In genomic region chr1:20009212-20009611, GRCh38 we compare ENCODE assay signal across 28 cellular contexts. TPM values are rescaled to one million over a fixed set of nuclear protein-coding genes. Genes with fewer than 3 reads are reported as not detected.
"Had no signal": no experiment of that assay in that cellular context is flagged by ENCODE, and none has a peak within 500 bp of the region (broad histone marks: within the 10 kb centered on the region; RNA-seq: fewer than 3 reads in every experiment).

No MANE protein-coding gene starts in this region.

- H3K4me3 ChIP-seq: colonic mucosa, esophagus muscularis mucosa, left lung, lower lobe of right lung, mucosa of descending colon, sigmoid colon, thoracic aorta, tibial nerve, upper lobe of left lung had no signal

- H3K9me3 ChIP-seq: colonic mucosa, left lung, lower lobe of right lung, neutrophil, sigmoid colon, thoracic aorta had no signal

- ATAC-seq: natural killer cell treated with Interleukin-12 subunit alpha and Interleukin-12 subunit beta and Interleukin-15 and Interleukin-18, amount 100 ng/mL, for 72 hours; stimulated activated effector memory CD8-positive, alpha-beta T cell treated with anti-CD3 and anti-CD28 coated beads, Interleukin-12 subunit alpha, Interleukin-12 subunit beta, amount 100 ng/mL, for 72 hours; stimulated activated naive CD8-positive, alpha-beta T cell treated with anti-CD3 and anti-CD28 coated beads, Interleukin-15, Interleukin-2, amounts not matched to agents 100 U/mL and 50 U/mL, for 24 hours had no signal

- H2AFZ ChIP-seq: parathyroid adenoma had no signal

- H3K27me3 ChIP-seq: colonic mucosa, esophagus muscularis mucosa, left lung, sigmoid colon, tibial nerve, upper lobe of left lung had no signal

- H3K9ac ChIP-seq: parathyroid adenoma had no signal

- H3K4me1 ChIP-seq: colonic mucosa, esophagus muscularis mucosa, left lung, lower lobe of right lung, parathyroid adenoma, sigmoid colon, tibial nerve, upper lobe of left lung had no signal

- FAIRE-seq: keratinocyte, urothelium cell line had no signal

- H3K27ac ChIP-seq: colonic mucosa, epithelial cell of prostate, esophagus muscularis mucosa, left lung, lower lobe of right lung, neutrophil, parathyroid adenoma, sigmoid colon, thoracic aorta, tibial nerve, upper lobe of left lung had no signal

- DNase-seq: colonic mucosa; effector CD8-positive, alpha-beta T cell; endodermal cell; foreskin melanocyte; glutamatergic neuron; left lung; lower lobe of right lung; mucosa of descending colon; naive B cell; sigmoid colon; stimulated activated CD4-positive, alpha-beta T cell treated with anti-CD3 and anti-CD28 coated beads, Interleukin-2, amount 100 ng/mL, for 24 hours; stimulated activated CD4-positive, alpha-beta T cell treated with anti-CD3 and anti-CD28 coated beads, Interleukin-4, amount 100 ng/mL, for 24 hours; stimulated activated naive CD8-positive, alpha-beta T cell treated with anti-CD3 and anti-CD28 coated beads, Interleukin-15, Interleukin-2, amounts not matched to agents 100 U/mL and 50 U/mL, for 24 hours; upper lobe of left lung had no signal

- H3K36me3 ChIP-seq: colonic mucosa, esophagus muscularis mucosa, left lung, lower lobe of right lung, neutrophil, sigmoid colon, thoracic aorta, tibial nerve, upper lobe of left lung had no signal

RNA-seq across cellular contexts. Expression of gene PLA2G2A, which starts 29.8 kb away (rescaled TPM):
- total RNA-seq: chondrocyte; fibroblast of lung; natural killer cell treated with Interleukin-12 subunit alpha and Interleukin-12 subunit beta and Interleukin-15 and Interleukin-18, amount 100 ng/mL, for 72 hours; neural crest cell; skeletal muscle tissue had no signal
- polyA plus RNA-seq: fibroblast of lung had no signal
